In the genomic region with DNA sequence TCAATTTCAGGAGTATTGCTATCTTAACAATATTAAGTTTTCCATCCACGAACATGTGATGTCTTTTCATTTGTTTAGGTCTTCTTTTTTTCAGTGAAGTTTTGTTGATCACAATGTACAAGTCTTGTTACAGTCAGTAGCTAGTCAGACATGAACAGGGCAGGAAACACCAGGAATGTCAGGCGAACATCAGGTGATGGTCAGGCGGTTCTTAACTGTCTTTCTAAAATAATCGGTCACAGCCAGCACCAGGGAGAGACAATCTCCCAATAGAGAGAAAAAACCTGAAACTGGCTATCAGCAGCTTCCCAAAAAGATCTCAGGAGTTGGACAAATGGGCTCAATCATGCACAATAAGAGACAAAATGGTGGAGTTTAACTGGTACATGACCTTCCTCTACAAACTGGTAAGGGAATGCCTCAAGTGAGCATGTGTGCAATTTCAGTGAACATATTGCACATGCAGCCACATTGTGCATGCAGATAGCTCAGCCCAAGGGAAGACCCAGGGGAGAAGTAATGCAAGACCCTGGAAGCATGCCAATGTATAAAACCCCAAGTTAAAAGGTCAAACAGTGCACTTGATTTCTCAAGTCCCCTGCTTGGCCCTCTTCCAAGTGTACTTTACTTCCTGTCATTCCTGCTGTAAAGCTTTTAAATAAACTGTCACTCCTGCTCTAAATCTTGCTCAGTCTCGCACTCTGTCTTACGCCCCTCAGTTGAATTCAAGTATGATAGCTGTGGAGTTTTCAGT, we compare ENCODE assay signal across 10 cellular contexts.
DNase-seq lines count a peak whose midpoint lies in the region; FAIRE-seq and TF ChIP-seq lines count a peak whose summit lies in the region.
"Had no signal": no experiment of that assay in that cellular context is flagged by ENCODE, and none has a peak within 500 bp of the region (broad histone marks: within the 10 kb centered on the region; RNA-seq: fewer than 3 reads in every experiment).

No MANE protein-coding gene starts in this region.

- H2BK5ac ChIP-seq in mesendoderm (ENCODE audit: low read length): no peak overlapping the region

- H3K4me3 Mint-ChIP-seq in nephron: no peak overlapping the region

- no peaks in the 10 kb centered on the region for H3K79me1 ChIP-seq in mesendoderm (ENCODE audit: low read length)

- no peak overlapping the region for H2BK120ac ChIP-seq in mesendoderm (ENCODE audit: low read depth, low read length)

- H4K8ac ChIP-seq in mesendoderm (ENCODE audit: low read depth, low read length): no peak overlapping the region

- no peaks in the 10 kb centered on the region for H3K36me3 ChIP-seq in bronchial epithelial cell (ENCODE audit: control insufficient read depth, insufficient read depth, low read length)
- no peaks in the 10 kb centered on the region for H3K36me3 ChIP-seq in mesendoderm (ENCODE audit: control insufficient read depth, insufficient read depth, low read length)

- H3K9me3 Mint-ChIP-seq in nephron: no peaks in the 10 kb centered on the region

- no CpG with 5 or more reads among the region's 6 CpGs for WGBS in mesendoderm (ENCODE audit: extremely low coverage, insufficient coverage, low lambda C conversion rate)

- H3K4me3 ChIP-seq in bronchial epithelial cell (ENCODE audit: low read depth, low read length): no peak overlapping the region
- H3K4me3 ChIP-seq in mesendoderm (ENCODE audit: low read length): no peak overlapping the region

- no peak overlapping the region for H3K23ac ChIP-seq in mesendoderm (ENCODE audit: low read length)

- no peak for TF ChIP-seq CTCF in bronchial epithelial cell (IDR thresholded peaks at IDR 0.05; ENCODE audit: insufficient read depth, low read length, severe bottlenecking)
- TF ChIP-seq CTCF in nephron (IDR thresholded peaks at IDR 0.05; ENCODE audit: unreplicated experiment in 3 of 3): no peak

- H4K5ac ChIP-seq in mesendoderm (ENCODE audit: low read length): no peak overlapping the region

- no peak overlapping the region for H3K56ac ChIP-seq in mesendoderm (ENCODE audit: low read length)

- no peaks in the 10 kb centered on the region for H3K4me1 ChIP-seq in mesendoderm (ENCODE audit: control insufficient read depth, low read depth, low read length)

- H3K9ac ChIP-seq in mesendoderm (ENCODE audit: low read length): no peak overlapping the region

- H3K36me3 Mint-ChIP-seq in nephron (ENCODE audit: low read depth): peaks cover 26% of the 10 kb centered on the region

- H3K27me3 Mint-ChIP-seq in nephron (ENCODE audit: low read depth): no peaks in the 10 kb centered on the region

- FAIRE-seq in bronchial epithelial cell (lab: Jason Lieb, UNC): peak; percentile 7
- FAIRE-seq: A204.1 had no signal

- peaks cover 24% of the 10 kb centered on the region for H3K4me1 Mint-ChIP-seq in nephron

- H3K4ac ChIP-seq in mesendoderm (ENCODE audit: low read depth, low read length): no peak overlapping the region

- H3K18ac ChIP-seq in mesendoderm (ENCODE audit: low read length): no peak overlapping the region

- H2AK5ac ChIP-seq in mesendoderm (ENCODE audit: low read length): no peak overlapping the region

- H3K79me2 ChIP-seq in mesendoderm (ENCODE audit: control insufficient read depth, insufficient read depth, low read length): no peaks in the 10 kb centered on the region

- DNase-seq in NCI-H1694 treated with DMSO at 0.1 percent for 48 hours (lab: John Stamatoyannopoulos, UW) (peak; percentile 4), NCI-H1694 (lab: John Stamatoyannopoulos, UW) (no peak), NCI-H2107 treated with DMSO at 0.1 percent for 48 hours (lab: John Stamatoyannopoulos, UW; ENCODE audit: unreplicated experiment) (peak; percentile 51), bronchial epithelial cell (ENCODE audit: low read depth) (no peak), LoVo (ENCODE audit: low spot score) (no peak), DMS114 treated with DMSO at 0.1 percent for 48 hours (lab: John Stamatoyannopoulos, UW; ENCODE audit: unreplicated experiment) (no peak), mesendoderm (no peak)
- DNase-seq: T-helper 9 cell had no signal

- H3K27ac Mint-ChIP-seq in nephron: peak overlapping the region in 2 of 3 experiments; percentile 21 to 75

- no peak overlapping the region for H3K27ac ChIP-seq in mesendoderm (ENCODE audit: low read depth, low read length)

- H3K27me3 ChIP-seq in bronchial epithelial cell (ENCODE audit: control insufficient read depth, insufficient read depth, low read length) (no peaks in the 10 kb centered on the region), mesendoderm (ENCODE audit: insufficient read depth, low read length, poor library complexity) (no peaks in the 10 kb centered on the region)

- no peak overlapping the region for H3K4me2 ChIP-seq in mesendoderm (ENCODE audit: low read length)

- H2BK15ac ChIP-seq in mesendoderm (replicated peaks; ENCODE audit: low read depth): no peak overlapping the region

Comparison
In these comparisons a context has a peak if more than half of its experiments do, and no peak if none do; other contexts are left out.
1. DNase-seq: peak in NCI-H1694 treated with DMSO at 0.1 percent for 48 hours (single experiment) and NCI-H2107 treated with DMSO at 0.1 percent for 48 hours (single experiment); none in NCI-H1694 (single experiment), bronchial epithelial cell (single experiment), LoVo (single experiment), DMS114 treated with DMSO at 0.1 percent for 48 hours (single experiment) and mesendoderm (single experiment).